8 cellular contexts compared by ENCODE assay signal in the genomic region with DNA sequence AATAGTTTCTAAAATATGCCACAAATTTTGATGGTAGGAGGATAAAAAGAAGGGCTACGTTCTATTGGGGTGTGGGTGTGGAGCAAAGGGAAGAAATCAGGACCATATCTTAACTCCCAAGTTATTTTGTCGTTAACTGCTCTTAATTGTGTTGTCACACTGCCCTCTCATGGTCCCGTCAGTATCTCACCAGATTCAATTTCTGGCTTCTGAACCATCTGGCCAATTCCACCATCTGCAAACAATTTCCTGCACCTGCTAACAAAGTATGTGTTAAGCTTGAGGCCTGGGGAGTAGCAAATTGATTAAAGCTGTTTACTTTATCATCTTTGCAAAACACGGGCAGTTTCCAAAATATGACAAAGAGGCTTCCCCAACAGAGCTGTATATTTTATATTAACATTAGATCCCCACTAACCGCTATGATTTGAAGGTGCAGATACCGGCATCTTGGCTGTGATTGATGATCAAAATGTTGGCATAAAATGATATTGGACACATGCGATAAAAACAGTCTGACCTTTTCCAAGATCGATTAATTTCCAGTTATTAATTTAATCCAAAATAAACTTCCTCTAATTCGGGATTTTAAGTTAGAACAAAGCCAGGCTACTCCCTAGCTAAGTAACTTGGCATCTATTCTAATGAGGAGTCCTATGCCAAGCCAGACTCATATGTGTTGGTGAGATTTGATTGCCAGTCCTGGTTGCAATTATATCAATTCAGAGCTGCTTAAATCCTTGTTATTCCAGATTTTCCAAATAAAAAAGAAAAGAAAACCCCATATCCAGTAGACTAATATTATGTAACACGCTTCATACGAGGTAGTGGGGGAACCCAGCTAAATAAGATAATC. TPM values are rescaled to one million over a fixed set of nuclear protein-coding genes. Genes with fewer than 3 reads are reported as not detected.
A peak's percentile ranks its signal among the peaks of the same experiment; 100 is the strongest.
DNase-seq lines count a peak whose midpoint lies in the region; ATAC-seq and TF ChIP-seq lines count a peak whose summit lies in the region.

No MANE protein-coding gene starts in this region.

- H3K27me3 ChIP-seq in neural progenitor cell = no peaks in the 10 kb centered on the region

- H3K27ac ChIP-seq in neural progenitor cell = no peak overlapping the region

- no peaks in the 10 kb centered on the region for H3K36me3 Mint-ChIP-seq in neural progenitor cell

- H3K36me3 ChIP-seq in neural progenitor cell = no peaks in the 10 kb centered on the region

- no peaks in the 10 kb centered on the region for H3K79me2 ChIP-seq in neural progenitor cell (ENCODE audit: low read depth)

- no peak for ATAC-seq in HG03469 (IDR thresholded peaks at IDR 0.05; ENCODE audit: unreplicated experiment)

- no peaks in the 10 kb centered on the region for H3K9me3 ChIP-seq in neural progenitor cell (ENCODE audit: low read depth)

- H3K27ac Mint-ChIP-seq in neural progenitor cell = no peak overlapping the region

- peaks cover 7% of the 10 kb centered on the region for H3K27me3 Mint-ChIP-seq in neural progenitor cell (ENCODE audit: insufficient read depth, low read depth)

- no peaks in the 10 kb centered on the region for H3K4me1 ChIP-seq in neural progenitor cell

- no peak overlapping the region for H3K4me3 Mint-ChIP-seq in neural progenitor cell

- H4K20me1 ChIP-seq in neural progenitor cell (ENCODE audit: low read depth) = no peaks in the 10 kb centered on the region

- peaks cover 12% of the 10 kb centered on the region for H3K9me3 Mint-ChIP-seq in neural progenitor cell

- TF ChIP-seq CTCF in neural progenitor cell (IDR thresholded peaks at IDR 0.05) = peak; percentile 74

- H2AFZ ChIP-seq in neural progenitor cell (replicated peaks) = no peak overlapping the region

- DNase-seq in AML-193 (lab: John Stamatoyannopoulos, UW) (peak; percentile 49 to 58), GM19238 (ENCODE audit: insufficient read length, low spot score) (peak; percentile 33), NCI-H1417 treated with DMSO at 0.1 percent for 48 hours (lab: John Stamatoyannopoulos, UW) (peak; percentile 86), SKM-1 (lab: John Stamatoyannopoulos, UW; ENCODE audit: unreplicated experiment) (peak; percentile 2), fibroblast of peridontal ligament (ENCODE audit: extremely low read depth) (peak; percentile 86), neural progenitor cell (ENCODE audit: low spot score) (peak; percentile 75)
- DNase-seq in stimulated activated CD4-positive, alpha-beta T cell treated with anti-CD3 and anti-CD28 coated beads, Interleukin-4, amount 100 ng/mL, for 24 hours = no peak

- no peak overlapping the region for H3K4me2 ChIP-seq in neural progenitor cell

- H3K4me1 Mint-ChIP-seq in neural progenitor cell = no peaks in the 10 kb centered on the region

- no peaks in the 10 kb centered on the region for H3F3A ChIP-seq in neural progenitor cell (ENCODE audit: low read depth)

- H3K4me3 ChIP-seq in neural progenitor cell = no peak overlapping the region

- no peak overlapping the region for H3K9ac ChIP-seq in neural progenitor cell

RNA-seq across cellular contexts. Expression of a gene that starts 6.9 kb away (rescaled TPM):
- total RNA-seq in neural progenitor cell (ENCODE audit: low replicate concordance) = 109 and 133 TPM in 2 replicates
